23 cellular contexts compared by ENCODE assay signal in the genomic region with DNA sequence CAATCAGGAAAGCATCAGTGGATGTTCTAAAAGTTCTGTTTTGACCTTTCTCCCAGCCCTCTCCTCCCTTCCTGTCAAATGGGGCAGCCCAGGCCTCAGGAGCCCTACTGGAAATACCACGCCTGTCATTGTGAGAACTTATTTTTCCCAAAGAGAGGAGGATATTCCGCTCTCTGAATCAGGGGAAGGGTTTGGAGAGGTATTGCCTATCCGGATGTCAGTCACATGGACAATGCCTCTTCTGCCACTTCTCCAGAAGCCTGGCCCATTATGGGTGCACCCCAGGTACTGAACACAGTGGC.
"Had no signal": no experiment of that assay in that cellular context is flagged by ENCODE, and none has a peak within 500 bp of the region (broad histone marks: within the 10 kb centered on the region; RNA-seq: fewer than 3 reads in every experiment).

No MANE protein-coding gene starts in this region.

- H3K27ac ChIP-seq: brain microvascular endothelial cell, Peyer's patch, RWPE1, SK-N-MC, VCaP had no signal

- DNase-seq: activated CD4-positive, alpha-beta memory T cell treated with anti-CD3 and anti-CD28 coated beads, Interleukin-2, amount 10 ng/mL, durations not matched to agents 7 days and 5 days; activated CD4-positive, alpha-beta T cell treated with anti-CD3 and anti-CD28 coated beads for 36 hours; activated CD4-positive, alpha-beta T cell treated with anti-CD3 and anti-CD28 coated beads, Interleukin-2, amount 50 U/mL, for 1 hour; activated gamma-delta T cell; activated naive CD4-positive, alpha-beta T cell treated with anti-CD3 and anti-CD28 coated beads for 36 hours; activated T-cell treated with anti-CD3 and anti-CD28 coated beads for 4 hours; activated T-cell treated with anti-CD3 and anti-CD28 coated beads, Interleukin-2, amount 50 U/mL, for 48 hours; amygdala; MG63; NCI-H1105; NCI-H1436; NCI-H1694 treated with DMSO at 0.1 percent for 48 hours; NCI-H2081; NCI-H446; Peyer's patch; T-cell; T-helper 2 cell; T1000 had no signal

- H3K27me3 ChIP-seq: brain microvascular endothelial cell, MG63, Peyer's patch had no signal

- H3K9me3 ChIP-seq: MG63, Peyer's patch had no signal

- ATAC-seq: activated CD4-positive, alpha-beta T cell treated with anti-CD3 and anti-CD28 coated beads for 36 hours; activated T-helper 17 cell treated with anti-CD3 and anti-CD28 coated beads, Interleukin-2, amount 50 U/mL, for 72 hours; T-cell had no signal

- H3K36me3 ChIP-seq: brain microvascular endothelial cell, MG63, Peyer's patch had no signal

- H3K4me3 ChIP-seq: MG63, Peyer's patch, SK-N-MC had no signal

- H3K4me1 ChIP-seq: Peyer's patch had no signal
